ENCODE assay signal across 8 cellular contexts in the genomic region with DNA sequence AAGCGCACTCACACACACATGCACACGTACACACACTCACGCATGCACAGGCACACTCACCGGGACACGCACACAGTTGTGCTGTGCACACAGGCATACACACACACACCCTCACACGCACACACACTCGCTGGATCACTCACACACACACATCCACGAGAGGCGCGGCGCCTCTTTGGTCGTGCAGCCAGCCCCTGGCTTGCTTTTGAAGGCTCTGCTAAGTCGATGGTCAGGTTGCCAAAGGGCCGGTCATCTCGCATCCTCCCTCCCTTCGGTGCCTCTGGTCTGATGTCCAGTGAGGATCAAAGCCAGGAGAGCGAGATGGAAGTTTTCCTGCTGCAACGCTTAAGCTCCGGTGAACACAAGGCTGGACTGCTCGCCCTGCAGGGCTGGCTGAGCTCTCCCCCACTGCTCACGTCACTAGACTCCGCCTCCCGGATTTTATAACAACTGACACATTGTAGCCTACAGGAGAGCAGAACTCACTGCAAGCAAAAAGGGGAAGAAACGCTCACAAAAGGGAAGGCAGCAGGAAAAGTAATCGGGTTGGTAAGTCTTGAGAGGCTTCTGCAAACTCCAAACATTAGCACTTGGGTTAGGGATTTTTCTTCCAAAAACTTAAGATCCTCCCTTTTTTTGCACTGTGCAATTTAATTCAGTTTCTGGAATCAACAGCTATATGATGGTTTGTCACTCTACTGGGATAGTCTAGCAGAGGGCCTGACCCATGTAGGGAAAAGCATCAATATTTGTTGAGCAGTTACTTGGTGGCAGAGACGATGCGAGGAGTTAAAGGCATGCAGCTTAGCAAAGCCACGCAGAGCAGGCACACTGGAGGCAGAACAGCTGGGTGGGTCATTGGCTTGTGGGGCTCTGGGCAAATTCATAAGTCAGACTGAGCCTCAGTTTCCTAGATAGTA. TPM values are rescaled to one million over a fixed set of nuclear protein-coding genes. Genes with fewer than 3 reads are reported as not detected.
DNase-seq lines count a peak whose midpoint lies in the region; ATAC-seq and TF ChIP-seq lines count a peak whose summit lies in the region.

Gene SRGAP3 (minus strand): TSS at position 374 of the 920 bp plus-strand sequence. CDS start 695 bp downstream, outside the sequence.

- WGBS in lung, 2 donors = 4% methylated on average over 28 of the region's 28 CpGs

- CTCF ChIA-PET in activated CD4-positive, alpha-beta memory T cell treated with anti-CD3 and anti-CD28 coated beads, Interleukin-2, amount 10 ng/mL, durations not matched to agents 7 days and 5 days (lab: Charles Lee) = interaction anchor here (0.9 to 3.4 kb wide), 7 partner anchors 9 to 281 kb away, joined by 3 to 10 read pairs (median 4); no protein-coding TSS in a partner anchor

- H3K27ac Mint-ChIP-seq in activated CD4-positive, alpha-beta memory T cell treated with anti-CD3 and anti-CD28 coated beads, Interleukin-2, amount 10 ng/mL, durations not matched to agents 7 days and 5 days = no peak within 1 kb of the TSS

- no peaks in the 10 kb centered on the region for H3K27me3 ChIP-seq in lung (ENCODE audit: control insufficient read depth, insufficient read depth)

- H3K9me3 ChIP-seq in lung (ENCODE audit: control insufficient read depth in 2 of 2, insufficient read depth in 1 of 2, low read length in 1 of 2) = peaks cover 0 to 3% of the 10 kb centered on the region in 2 donors

- peaks cover 2 to 3% of the 10 kb centered on the region in 2 donors for H3K4me1 ChIP-seq in lung (ENCODE audit: control insufficient read depth in 2 of 2, insufficient read depth in 2 of 2, low read length in 2 of 2)

- peak within 1 kb of the TSS; percentile 59 for H3K27ac ChIP-seq in C4-2B
- H3K27ac ChIP-seq in lung (ENCODE audit: low read depth in 1 of 2, low read length in 1 of 2) = peak within 1 kb of the TSS in 1 of 2 donors; percentile 12

- POLR2A ChIA-PET in activated CD4-positive, alpha-beta memory T cell treated with anti-CD3 and anti-CD28 coated beads, Interleukin-2, amount 10 ng/mL, durations not matched to agents 7 days and 5 days (lab: Charles Lee) = interaction anchor here (0.6 kb wide), 1 partner anchor 183 kb away, joined by 4 read pairs; no protein-coding TSS in a partner anchor

- peak; percentile 100 for ATAC-seq in GM19397 (IDR thresholded peaks at IDR 0.05; ENCODE audit: unreplicated experiment)
- peak; percentile 100 for ATAC-seq in HG03565 (IDR thresholded peaks at IDR 0.05; ENCODE audit: unreplicated experiment)
- peak; percentile 97 for ATAC-seq in lung (ENCODE audit: insufficient read depth, low FRiP score)

- H3K4me3 ChIP-seq in lung = peak within 1 kb of the TSS; percentile 23

- H3K36me3 ChIP-seq in lung (ENCODE audit: control insufficient read depth in 2 of 2, insufficient read depth in 2 of 2, low read length in 2 of 2) = no peaks in the 10 kb centered on the region

- peak within 1 kb of the TSS; percentile 59 for H3K4me3 Mint-ChIP-seq in activated CD4-positive, alpha-beta memory T cell treated with anti-CD3 and anti-CD28 coated beads, Interleukin-2, amount 10 ng/mL, durations not matched to agents 7 days and 5 days

- DNase-seq in NCI-H774 (lab: John Stamatoyannopoulos, UW) = peak; percentile 80
- DNase-seq in activated CD4-positive, alpha-beta memory T cell treated with anti-CD3 and anti-CD28 coated beads, Interleukin-2, amount 10 ng/mL, durations not matched to agents 7 days and 5 days = peak; percentile 75
- DNase-seq in effector CD8-positive, alpha-beta T cell (lab: John Stamatoyannopoulos, UW) = peak; percentile 51
- peak; percentile 90 for DNase-seq in lung (ENCODE audit: low spot score)
- DNase-seq in stimulated activated CD4-positive, alpha-beta T cell treated with anti-CD3 and anti-CD28 coated beads, TNF-alpha, amount 100 ng/mL, for 4 hours (ENCODE audit: low read depth in 3 of 3) = peak; percentile 39 to 55 (median 45)

- H3K9me3 Mint-ChIP-seq in activated CD4-positive, alpha-beta memory T cell treated with anti-CD3 and anti-CD28 coated beads, Interleukin-2, amount 10 ng/mL, durations not matched to agents 7 days and 5 days = no peaks in the 10 kb centered on the region

- peaks cover 20% of the 10 kb centered on the region for H3K4me1 Mint-ChIP-seq in activated CD4-positive, alpha-beta memory T cell treated with anti-CD3 and anti-CD28 coated beads, Interleukin-2, amount 10 ng/mL, durations not matched to agents 7 days and 5 days

- TF ChIP-seq CTCF in C4-2B (conservative IDR thresholded peaks at IDR 0.05) (no peak; the same call in 1 of the 2 replicates), lung (IDR thresholded peaks at IDR 0.05; ENCODE audit: control extremely low read depth, extremely low read depth) (no peak)

- no peaks in the 10 kb centered on the region for H3K36me3 Mint-ChIP-seq in activated CD4-positive, alpha-beta memory T cell treated with anti-CD3 and anti-CD28 coated beads, Interleukin-2, amount 10 ng/mL, durations not matched to agents 7 days and 5 days (ENCODE audit: low read depth)

- H3K27me3 Mint-ChIP-seq in activated CD4-positive, alpha-beta memory T cell treated with anti-CD3 and anti-CD28 coated beads, Interleukin-2, amount 10 ng/mL, durations not matched to agents 7 days and 5 days = peaks cover 29% of the 10 kb centered on the region

RNA-seq across cellular contexts. Expression of gene SRGAP3, which starts in this region (rescaled TPM):
- total RNA-seq in activated CD4-positive, alpha-beta memory T cell treated with anti-CD3 and anti-CD28 coated beads, Interleukin-2, amount 10 ng/mL, durations not matched to agents 7 days and 5 days = 1 to 10 TPM; 1.2 to 1.3 TPM
- 10 to 100 TPM; 13.1 to 32.8 TPM for total RNA-seq in lung
- 1 to 10 TPM; 1.2 to 1.5 TPM for polyA plus RNA-seq in lung

Comparison
In these comparisons a context has a peak if more than half of its experiments do, and no peak if none do; other contexts are left out.
1. RNA of gene SRGAP3 (total RNA-seq): 13.1 to 32.8 TPM in lung; 1.2 to 1.3 TPM in activated CD4-positive, alpha-beta memory T cell treated with anti-CD3 and anti-CD28 coated beads, Interleukin-2, amount 10 ng/mL, durations not matched to agents 7 days and 5 days; every median in the first group is over 4 times any median in the second.
2. Peak in every context shown above with its lines, with median percentiles within 50 percentile points of each other: ATAC-seq and DNase-seq.